Comparison of ENCODE assay signal across 14 cellular contexts in the genomic region with DNA sequence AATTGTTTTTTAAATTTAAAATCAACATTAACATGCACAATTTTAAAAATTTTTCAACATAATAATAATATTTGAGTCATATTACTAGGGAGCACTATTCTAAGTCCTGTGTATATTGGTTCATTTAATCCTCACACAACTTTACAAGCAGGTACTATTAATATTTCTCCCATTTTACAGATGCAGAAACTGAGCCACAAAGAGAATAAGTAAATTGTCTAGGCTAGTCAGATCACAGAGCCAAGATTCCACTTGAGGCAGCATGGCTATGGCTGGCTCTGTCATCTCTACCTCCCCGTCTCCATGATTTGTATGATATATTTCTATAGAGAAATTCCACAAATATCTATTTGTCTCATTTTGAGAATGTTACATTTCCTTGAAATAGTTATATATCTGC.
"Had no signal": no experiment of that assay in that cellular context is flagged by ENCODE, and none has a peak within 500 bp of the region (broad histone marks: within the 10 kb centered on the region; RNA-seq: fewer than 3 reads in every experiment).

No MANE protein-coding gene starts in this region.

- H3K27ac ChIP-seq: gastroesophageal sphincter, left ventricle myocardium inferior, neural progenitor cell, ovary, skin epidermis, tibial artery, uterus had no signal

- H3K4me1 Mint-ChIP-seq: neural progenitor cell had no signal

- H3K36me3 ChIP-seq: ovary, uterus had no signal

- H3K4me3 ChIP-seq: gastroesophageal sphincter, left ventricle myocardium inferior, neural progenitor cell, ovary, skin epidermis, tibial artery, uterus had no signal

- ATAC-seq: activated CD4-positive, CD25-positive, alpha-beta regulatory T cell treated with anti-CD3 and anti-CD28 coated beads, Interleukin-2, amount 50 U/mL, for 24 hours; activated CD8-positive, alpha-beta memory T cell treated with anti-CD3 and anti-CD28 coated beads, Interleukin-2, amount 10 ng/mL, durations not matched to agents 7 days and 5 days; gastroesophageal sphincter had no signal

- H3K27me3 ChIP-seq: gastroesophageal sphincter, neural progenitor cell, ovary, tibial artery, uterus had no signal

- H3K4me1 ChIP-seq: neural progenitor cell, uterus had no signal

- DNase-seq: activated CD4-positive, alpha-beta T cell treated with anti-CD3 and anti-CD28 coated beads, Interleukin-2, amount 50 U/mL, for 48 hours; activated CD8-positive, alpha-beta memory T cell treated with anti-CD3 and anti-CD28 coated beads, Interleukin-2, amount 10 ng/mL, durations not matched to agents 7 days and 5 days; activated naive CD4-positive, alpha-beta T cell treated with anti-CD3 and anti-CD28 coated beads for 36 hours; left ventricle myocardium inferior; ovary; stimulated activated CD4-positive, alpha-beta T cell treated with anti-CD3 and anti-CD28 coated beads, Interleukin-4, amount 100 ng/mL, for 4 hours; T-helper 2 cell; tibial artery; uterus had no signal

- H3K4me3 Mint-ChIP-seq: activated CD8-positive, alpha-beta memory T cell treated with anti-CD3 and anti-CD28 coated beads, Interleukin-2, amount 10 ng/mL, durations not matched to agents 7 days and 5 days; activated naive CD4-positive, alpha-beta T cell treated with anti-CD3 and anti-CD28 coated beads for 36 hours; central memory CD8-positive, alpha-beta T cell; neural progenitor cell had no signal

- H3K27ac Mint-ChIP-seq: activated naive CD4-positive, alpha-beta T cell treated with anti-CD3 and anti-CD28 coated beads for 36 hours; neural progenitor cell had no signal

- H3K9me3 ChIP-seq: gastroesophageal sphincter, left ventricle myocardium inferior, ovary, tibial artery, uterus had no signal

- H3K27me3 Mint-ChIP-seq: activated CD8-positive, alpha-beta memory T cell treated with anti-CD3 and anti-CD28 coated beads, Interleukin-2, amount 10 ng/mL, durations not matched to agents 7 days and 5 days; central memory CD8-positive, alpha-beta T cell had no signal

- H3K9ac ChIP-seq: neural progenitor cell had no signal

- H3K9me3 Mint-ChIP-seq: activated naive CD4-positive, alpha-beta T cell treated with anti-CD3 and anti-CD28 coated beads for 36 hours; central memory CD8-positive, alpha-beta T cell had no signal
